8 cellular contexts compared by ENCODE assay signal in the genomic region with DNA sequence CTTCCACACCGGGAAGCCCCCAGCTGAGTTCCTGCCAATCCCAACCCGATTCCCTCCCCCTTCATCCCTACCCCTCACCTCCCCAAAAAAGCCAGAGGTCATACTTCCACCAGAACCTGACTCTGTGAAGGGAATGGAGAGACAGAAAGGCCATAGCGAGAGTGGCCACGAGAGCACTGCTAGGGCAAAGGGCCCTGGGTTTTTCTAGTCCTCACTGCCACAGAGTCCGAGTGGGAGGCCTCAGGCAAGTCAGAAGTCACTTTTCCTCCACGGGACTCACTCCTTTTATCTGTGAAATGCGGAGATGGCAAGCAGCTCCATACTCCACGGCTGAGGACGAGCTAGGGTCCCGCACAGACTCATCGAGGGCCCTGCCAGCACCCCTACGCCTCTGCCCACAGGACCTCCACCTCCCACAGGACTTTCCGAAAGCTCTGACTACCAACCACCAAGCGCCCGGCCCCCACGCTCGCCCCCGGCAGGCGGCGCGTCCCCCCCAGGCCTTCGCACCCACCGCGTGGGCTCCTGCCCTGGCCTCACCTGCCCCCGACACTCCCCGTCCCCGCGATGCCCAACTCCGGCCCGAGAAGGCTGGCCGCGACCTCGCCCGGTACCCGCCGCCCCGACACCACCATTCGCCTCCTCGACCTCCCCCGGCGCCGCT.
DNase-seq lines count a peak whose midpoint lies in the region; ATAC-seq lines count a peak whose summit lies in the region.

No MANE protein-coding gene starts in this region.

- DNase-seq in SIG-M5 treated with dmso at 0.1 percent for 504 hours (lab: John Stamatoyannopoulos, UW; ENCODE audit: unreplicated experiment), result peak; percentile 28
- DNase-seq in SIG-M5 (lab: John Stamatoyannopoulos, UW), result no peak
- DNase-seq in activated CD4-positive, CD25-positive, alpha-beta regulatory T cell (lab: John Stamatoyannopoulos, UW), result peak; percentile 31 to 41 (median 37)
- peak; percentile 42 for DNase-seq in central memory CD4-positive, alpha-beta T cell
- DNase-seq in stimulated activated CD4-positive, alpha-beta T cell treated with anti-CD3 and anti-CD28 coated beads, Interleukin-4, amount 100 ng/mL, for 1 hour, result peak; percentile 65

- peak overlapping the region; percentile 43 for H3K27ac ChIP-seq in layer of hippocampus (ENCODE audit: low read depth, low read length)

- no peaks in the 10 kb centered on the region for H3K27me3 ChIP-seq in layer of hippocampus (ENCODE audit: control insufficient read depth, insufficient read depth, low read length)

- ATAC-seq in HG03439 (IDR thresholded peaks at IDR 0.05; ENCODE audit: unreplicated experiment), result peak; percentile 17
- no peak for ATAC-seq in GM18519 (IDR thresholded peaks at IDR 0.05; ENCODE audit: low FRiP score, unreplicated experiment)
